In genomic region chr21:41752231-41752681, GRCh38 we compare ENCODE assay signal across 12 cellular contexts. TPM values are rescaled to one million over a fixed set of nuclear protein-coding genes. Genes with fewer than 3 reads are reported as not detected.
DNase-seq lines count a peak whose midpoint lies in the region; ATAC-seq and TF ChIP-seq lines count a peak whose summit lies in the region.
"Had no signal": no experiment of that assay in that cellular context is flagged by ENCODE, and none has a peak within 500 bp of the region (broad histone marks: within the 10 kb centered on the region; RNA-seq: fewer than 3 reads in every experiment).

No MANE protein-coding gene starts in this region.

- POLR2A ChIA-PET in WTC11 (lab: Charles Lee), result interaction anchor here (0.8 to 1.7 kb wide), 2 partner anchors 9 to 15 kb away, joined by 4 to 6 read pairs; no protein-coding TSS in a partner anchor

- H3K36me3 ChIP-seq in MG63 (no peaks in the 10 kb centered on the region), mucosa of descending colon (ENCODE audit: low read depth) (no peaks in the 10 kb centered on the region)

- no peak overlapping the region for H3K27ac Mint-ChIP-seq in WTC11

- no peaks in the 10 kb centered on the region for H3K9me3 ChIP-seq in MG63
- H3K9me3 ChIP-seq in mucosa of descending colon, result no peaks in the 10 kb centered on the region

- ATAC-seq in mucosa of descending colon (peak; percentile 57), GM21619 (IDR thresholded peaks at IDR 0.05; ENCODE audit: unreplicated experiment) (no peak), WTC11 (no peak; the same call in 1 of the 2 replicates)
- ATAC-seq: activated T-cell treated with anti-CD3 and anti-CD28 coated beads, Interleukin-2, amount 50 U/mL, for 4 hours had no signal

- DNase-seq in COLO668 (lab: John Stamatoyannopoulos, UW; ENCODE audit: unreplicated experiment) (peak; percentile 59), MG63 (peak; percentile 89), choroid plexus epithelial cell (ENCODE audit: low read depth) (peak; percentile 17), mucosa of descending colon (peak in 1 of 3 donors; percentile 32), SIG-M5 (lab: John Stamatoyannopoulos, UW) (no peak), NCI-H2227 treated with DMSO at 0.1 percent for 48 hours (lab: John Stamatoyannopoulos, UW) (no peak), WTC11 (ENCODE audit: low spot score) (no peak)
- DNase-seq: activated T-cell treated with anti-CD3 and anti-CD28 coated beads, Interleukin-2, amount 50 U/mL, for 4 hours; NCI-H146; stimulated activated CD4-positive, alpha-beta T cell treated with anti-CD3 and anti-CD28 coated beads, Interleukin-4, amount 100 ng/mL, for 4 hours had no signal

- CTCF ChIA-PET in WTC11 (lab: Charles Lee), result interaction anchor here (0.6 to 7.3 kb wide), 6 partner anchors 10 to 412 kb away, joined by 3 to 49 read pairs (median 12); no protein-coding TSS in a partner anchor

- H3K4me3 ChIP-seq in MG63 (no peak overlapping the region), choroid plexus epithelial cell (ENCODE audit: low read depth, low read length) (no peak overlapping the region), mucosa of descending colon (no peak overlapping the region)
- H3K4me3 ChIP-seq: SK-N-MC had no signal

- intact Hi-C loops in mucosa of descending colon (cut with DNase I, micrococcal nuclease), result no loop called here

- H3K4me3 Mint-ChIP-seq in WTC11, result no peak overlapping the region
- H3K4me3 Mint-ChIP-seq: activated T-cell treated with anti-CD3 and anti-CD28 coated beads, Interleukin-2, amount 50 U/mL, for 4 hours had no signal

- H3K4me1 Mint-ChIP-seq in WTC11, result peaks cover 53% of the 10 kb centered on the region

- H3K27me3 ChIP-seq in MG63, result no peaks in the 10 kb centered on the region

- no peaks in the 10 kb centered on the region for H3K9me3 Mint-ChIP-seq in WTC11
- H3K9me3 Mint-ChIP-seq: activated T-cell treated with anti-CD3 and anti-CD28 coated beads, Interleukin-2, amount 50 U/mL, for 4 hours had no signal

- H3K27me3 Mint-ChIP-seq in WTC11 (ENCODE audit: low read depth), result no peaks in the 10 kb centered on the region; the same call in 1 of the 2 replicates

- no peaks in the 10 kb centered on the region for H3K4me1 ChIP-seq in mucosa of descending colon (ENCODE audit: low read depth)

- TF ChIP-seq CTCF in choroid plexus epithelial cell (conservative IDR thresholded peaks at IDR 0.05; ENCODE audit: low read depth, low read length), result no peak
- no peak for TF ChIP-seq CTCF in mucosa of descending colon (IDR thresholded peaks at IDR 0.05)
- no peak for TF ChIP-seq CTCF in WTC11 (IDR thresholded peaks at IDR 0.05)

- peaks cover 36% of the 10 kb centered on the region for H3K36me3 Mint-ChIP-seq in WTC11

TF ChIP-seq in WTC11, 78 proteins besides CTCF, POLR2A, EP300 and RAD21:
- TF ChIP-seq ETV6 (CRISPR knock-in tag; IDR thresholded peaks at IDR 0.05), result no peak
- no peak for TF ChIP-seq SMAD4 (CRISPR knock-in tag; IDR thresholded peaks at IDR 0.05)
- no peak for TF ChIP-seq ZNF423 (CRISPR knock-in tag; IDR thresholded peaks at IDR 0.05)
- no peak for TF ChIP-seq E2F5 (CRISPR knock-in tag; IDR thresholded peaks at IDR 0.05)
- TF ChIP-seq TEAD4 (CRISPR knock-in tag; IDR thresholded peaks at IDR 0.05), result no peak
- TF ChIP-seq EMX1 (CRISPR knock-in tag; IDR thresholded peaks at IDR 0.05), result no peak
- TF ChIP-seq MAX (CRISPR knock-in tag; IDR thresholded peaks at IDR 0.05), result no peak
- no peak for TF ChIP-seq PRDM15 (CRISPR knock-in tag; IDR thresholded peaks at IDR 0.05)
- TF ChIP-seq MYBL2 (CRISPR knock-in tag; IDR thresholded peaks at IDR 0.05), result no peak
- TF ChIP-seq FOXP1 (CRISPR knock-in tag; IDR thresholded peaks at IDR 0.05; ENCODE audit: borderline replicate concordance), result no peak
- TF ChIP-seq ZNF138 (CRISPR knock-in tag; conservative IDR thresholded peaks at IDR 0.05), result no peak

RNA-seq across cellular contexts. Expression of gene RIPK4, which starts 14.6 kb away (rescaled TPM):
- total RNA-seq in MG63 (2014; rRNA removed; shearing (Covaris generic); ENCODE audit: low replicate concordance), result 0.76 and 2.2 TPM in 2 replicates
- total RNA-seq in mucosa of descending colon, result 10 to 100 TPM in 2 of 3 donors, 1 to 10 TPM in 1; 5.1 to 14.8 (median 10.2) TPM
- 13.7 to 20.1 TPM (median 14.0 TPM) in 3 replicates for total RNA-seq in WTC11 (2021)

Comparison
In these comparisons a context has a peak if more than half of its experiments do, and no peak if none do; other contexts are left out.
1. DNase-seq: peak in COLO668 (single experiment), MG63 (single experiment) and choroid plexus epithelial cell (single experiment); none in SIG-M5 (single experiment), NCI-H2227 treated with DMSO at 0.1 percent for 48 hours (single experiment) and WTC11 (single experiment).